10 cellular contexts compared by ENCODE assay signal in the genomic region with DNA sequence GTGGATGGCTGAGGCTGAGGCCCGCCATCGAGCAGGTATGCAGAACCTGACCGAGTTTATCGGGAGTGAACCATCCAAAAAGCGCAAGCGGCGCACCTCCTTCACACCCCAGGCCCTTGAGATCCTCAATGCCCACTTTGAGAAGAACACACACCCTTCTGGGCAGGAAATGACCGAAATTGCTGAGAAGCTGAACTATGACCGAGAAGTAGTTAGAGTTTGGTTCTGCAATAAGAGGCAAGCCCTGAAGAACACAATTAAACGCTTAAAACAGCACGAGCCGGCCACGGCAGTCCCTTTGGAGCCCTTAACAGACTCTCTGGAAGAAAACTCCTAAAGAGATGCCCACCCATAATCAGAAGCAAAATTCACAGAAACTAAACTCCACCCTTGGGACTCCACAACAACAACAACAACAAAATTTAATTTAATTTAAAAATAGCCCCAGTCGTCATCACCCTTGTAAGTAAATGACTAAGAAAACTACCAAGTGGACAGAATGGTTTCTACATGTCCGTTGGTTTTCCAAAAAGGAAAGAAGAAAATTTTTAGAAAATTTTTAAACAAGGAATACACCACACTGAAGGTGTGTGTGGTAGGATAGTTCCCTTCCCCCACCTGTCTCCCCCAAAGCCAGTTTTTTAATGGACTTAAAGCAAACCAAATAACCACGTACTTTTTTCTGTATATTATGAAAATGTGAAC.
DNase-seq lines count a peak whose midpoint lies in the region; ATAC-seq lines count a peak whose summit lies in the region.
"Had no signal": no experiment of that assay in that cellular context is flagged by ENCODE, and none has a peak within 500 bp of the region (broad histone marks: within the 10 kb centered on the region; RNA-seq: fewer than 3 reads in every experiment).

No MANE protein-coding gene starts in this region.

- peak overlapping the region in 1 of 2 donors; percentile 34 for H3K4me3 ChIP-seq in aorta (ENCODE audit: low read length in 2 of 2)
- H3K4me3 ChIP-seq: left ventricle myocardium inferior had no signal

- no peaks in the 10 kb centered on the region for H3K36me3 ChIP-seq in aorta (ENCODE audit: control insufficient read depth in 1 of 2, insufficient read depth in 2 of 2, low read length in 1 of 2)
- H3K36me3 ChIP-seq: left ventricle myocardium inferior had no signal

- H3K9me3 ChIP-seq in aorta (ENCODE audit: control insufficient read depth, low read length): no peaks in the 10 kb centered on the region
- H3K9me3 ChIP-seq: left ventricle myocardium inferior had no signal

- peaks cover 11% of the 10 kb centered on the region for H3K4me1 Mint-ChIP-seq in stimulated activated naive CD8-positive, alpha-beta T cell treated with anti-CD3 and anti-CD28 coated beads, Interleukin-15, amount 100 ng/mL, for 72 hours

- no peaks in the 10 kb centered on the region for H3K27me3 ChIP-seq in aorta (ENCODE audit: control insufficient read depth in 1 of 2, insufficient read depth in 2 of 2, low read length in 1 of 2)

- in situ Hi-C loops in KBM-7 (cut with MboI; ENCODE audit: low pct_unique_long_range_greater_than_20kb, low sequenced_read_pairs): loop anchor here (25.0 kb wide), 1 partner anchor 677 kb away; no protein-coding TSS in a partner anchor

- peak; percentile 20 for ATAC-seq in stimulated activated naive CD8-positive, alpha-beta T cell treated with anti-CD3 and anti-CD28 coated beads, Interleukin-15, amount 100 ng/mL, for 72 hours
- ATAC-seq in stimulated activated naive CD8-positive, alpha-beta T cell treated with anti-CD3 and anti-CD28 coated beads, Interleukin-15, Interleukin-2, amounts not matched to agents 100 U/mL and 50 U/mL, for 24 hours: no peak
- peak; percentile 34 for ATAC-seq in left lobe of liver
- peak; percentile 17 for ATAC-seq in aorta (ENCODE audit: low FRiP score)
- no peak for ATAC-seq in GM21447 (IDR thresholded peaks at IDR 0.05; ENCODE audit: unreplicated experiment)

- intact Hi-C loops in aorta (cut with DNase I): loop anchor here (1.0 to 10.0 kb wide), 6 partner anchors 382 to 668 kb away; no protein-coding TSS in a partner anchor

- no peaks in the 10 kb centered on the region for H3K4me1 ChIP-seq in aorta (ENCODE audit: control insufficient read depth in 1 of 2, insufficient read depth in 2 of 2, low read length in 2 of 2)
- H3K4me1 ChIP-seq: left ventricle myocardium inferior had no signal

- H3K27ac Mint-ChIP-seq in stimulated activated naive CD8-positive, alpha-beta T cell treated with anti-CD3 and anti-CD28 coated beads, Interleukin-15, amount 100 ng/mL, for 72 hours: no peak overlapping the region
- H3K27ac Mint-ChIP-seq: activated naive CD8-positive, alpha-beta T cell treated with anti-CD3 and anti-CD28 coated beads, Interleukin-2, amount 10 ng/mL, durations not matched to agents 7 days and 5 days had no signal

- peak overlapping the region in 1 of 2 donors; percentile 23 for H3K4me3 Mint-ChIP-seq in stimulated activated naive CD8-positive, alpha-beta T cell treated with anti-CD3 and anti-CD28 coated beads, Interleukin-15, amount 100 ng/mL, for 72 hours

- 81 to 82% methylated on average over 16 of the region's 16 CpGs for WGBS in aorta, 2 donors

- peaks cover 20% of the 10 kb centered on the region for H3K27me3 Mint-ChIP-seq in stimulated activated naive CD8-positive, alpha-beta T cell treated with anti-CD3 and anti-CD28 coated beads, Interleukin-15, amount 100 ng/mL, for 72 hours

- H3K9me3 Mint-ChIP-seq in stimulated activated naive CD8-positive, alpha-beta T cell treated with anti-CD3 and anti-CD28 coated beads, Interleukin-15, amount 100 ng/mL, for 72 hours: no peaks in the 10 kb centered on the region
- H3K9me3 Mint-ChIP-seq: activated naive CD8-positive, alpha-beta T cell treated with anti-CD3 and anti-CD28 coated beads, Interleukin-2, amount 10 ng/mL, durations not matched to agents 7 days and 5 days had no signal

- DNase-seq in stimulated activated naive CD8-positive, alpha-beta T cell treated with anti-CD3 and anti-CD28 coated beads, Interleukin-15, amount 100 ng/mL, for 72 hours: no peak
- no peak for DNase-seq in stimulated activated naive CD8-positive, alpha-beta T cell treated with anti-CD3 and anti-CD28 coated beads, Interleukin-15, Interleukin-2, amounts not matched to agents 100 U/mL and 50 U/mL, for 24 hours
- DNase-seq in KBM-7 (peak; percentile 3), left lobe of liver (ENCODE audit: low spot score) (no peak), aorta (no peak), NCI-H524 (lab: John Stamatoyannopoulos, UW) (no peak), NCI-H345 treated with DMSO at 0.1 percent for 48 hours (lab: John Stamatoyannopoulos, UW; ENCODE audit: unreplicated experiment) (no peak)
- DNase-seq: activated naive CD8-positive, alpha-beta T cell treated with anti-CD3 and anti-CD28 coated beads, Interleukin-2, amount 10 ng/mL, durations not matched to agents 7 days and 5 days; left ventricle myocardium inferior had no signal

- H3K27ac ChIP-seq in aorta (ENCODE audit: low read depth in 1 of 2, low read length in 2 of 2): no peak overlapping the region
- H3K27ac ChIP-seq: left ventricle myocardium inferior had no signal

Comparison
In these comparisons a context has a peak if more than half of its experiments do, and no peak if none do; other contexts are left out.
1. ATAC-seq: peak in stimulated activated naive CD8-positive, alpha-beta T cell treated with anti-CD3 and anti-CD28 coated beads, Interleukin-15, amount 100 ng/mL, for 72 hours (single experiment), left lobe of liver (single experiment) and aorta (single experiment); none in stimulated activated naive CD8-positive, alpha-beta T cell treated with anti-CD3 and anti-CD28 coated beads, Interleukin-15, Interleukin-2, amounts not matched to agents 100 U/mL and 50 U/mL, for 24 hours (single experiment) and GM21447 (single experiment).